In genomic region chr14:99118046-99118721, GRCh38 we compare ENCODE assay signal across 12 cellular contexts.
DNase-seq lines count a peak whose midpoint lies in the region; ATAC-seq and TF ChIP-seq lines count a peak whose summit lies in the region.
"Had no signal": no experiment of that assay in that cellular context is flagged by ENCODE, and none has a peak within 500 bp of the region (broad histone marks: within the 10 kb centered on the region; RNA-seq: fewer than 3 reads in every experiment).

No MANE protein-coding gene starts in this region.

- H3K9ac ChIP-seq in HUES6 (ENCODE audit: low read length): no peak overlapping the region

- no peak for TF ChIP-seq CTCF in astrocyte of the cerebellum (IDR thresholded peaks at IDR 0.05; ENCODE audit: low read depth, low read length, missing control alignments)

- CTCF ChIA-PET in CD8-positive, alpha-beta memory T cell (lab: Charles Lee): no interaction called here

- DNase-seq in CD8-positive, alpha-beta memory T cell: peak in 1 of 5 donors; percentile 6
- DNase-seq in astrocyte of the cerebellum (ENCODE audit: low read depth): no peak
- peak; percentile 86 for DNase-seq in mesenteric fat pad (ENCODE audit: low spot score)
- DNase-seq in kidney glomerular epithelial cell (lab: John Stamatoyannopoulos, UW): no peak
- no peak for DNase-seq in MG63
- DNase-seq in NCI-H2196 (lab: John Stamatoyannopoulos, UW; ENCODE audit: unreplicated experiment): no peak
- DNase-seq: effector CD8-positive, alpha-beta T cell; NCI-H226 had no signal

- peaks cover 12 to 17% of the 10 kb centered on the region in 2 donors for H3K27me3 Mint-ChIP-seq in CD8-positive, alpha-beta memory T cell

- H3K4me1 Mint-ChIP-seq in CD8-positive, alpha-beta memory T cell: peaks cover 6 to 9% (median 9%) of the 10 kb centered on the region in 3 donors

- ATAC-seq in GM21786 (IDR thresholded peaks at IDR 0.05; ENCODE audit: unreplicated experiment): no peak

- peaks cover 6% of the 10 kb centered on the region for H3K4me1 ChIP-seq in CD8-positive, alpha-beta memory T cell (ENCODE audit: insufficient read depth, low read length)
- peaks cover 8% of the 10 kb centered on the region; the same call in 1 of the 2 replicates for H3K4me1 ChIP-seq in HUES6 (ENCODE audit: control insufficient read depth, insufficient read depth, low read length)
- H3K4me1 ChIP-seq: HAP-1 had no signal

- no peaks in the 10 kb centered on the region for H3K27me3 ChIP-seq in CD8-positive, alpha-beta memory T cell (ENCODE audit: insufficient read depth, low read length, poor library complexity, severe bottlenecking)
- H3K27me3 ChIP-seq in HUES6 (ENCODE audit: control insufficient read depth, insufficient read depth, low read length): peaks cover 27% of the 10 kb centered on the region
- no peaks in the 10 kb centered on the region for H3K27me3 ChIP-seq in MG63

- peak overlapping the region in 1 of 8 donors; percentile 10 for H3K27ac Mint-ChIP-seq in CD8-positive, alpha-beta memory T cell

- H3K9me3 Mint-ChIP-seq in CD8-positive, alpha-beta memory T cell: peaks cover 0 to 21% (median 11%) of the 10 kb centered on the region in 5 donors

- peak overlapping the region in 3 of 7 donors; percentile 12 to 50 (median 19) for H3K4me3 Mint-ChIP-seq in CD8-positive, alpha-beta memory T cell

- no peaks in the 10 kb centered on the region for H3K36me3 ChIP-seq in CD8-positive, alpha-beta memory T cell (ENCODE audit: insufficient read depth, low read length)
- no peaks in the 10 kb centered on the region for H3K36me3 ChIP-seq in HUES6 (ENCODE audit: control insufficient read depth, insufficient read depth, low read length)
- no peaks in the 10 kb centered on the region for H3K36me3 ChIP-seq in MG63
- H3K36me3 ChIP-seq: HAP-1 had no signal

- peaks cover 0 to 23% (median 4%) of the 10 kb centered on the region in 3 donors for H3K36me3 Mint-ChIP-seq in CD8-positive, alpha-beta memory T cell

- POLR2A ChIA-PET in CD8-positive, alpha-beta memory T cell (lab: Charles Lee): no interaction called here

- in situ Hi-C loops in astrocyte of the cerebellum (cut with HindIII; ENCODE audit: low sequenced_read_pairs): no loop called here

- no peak overlapping the region for H3K27ac ChIP-seq in CD8-positive, alpha-beta memory T cell (ENCODE audit: low read depth, low read length)
- H3K27ac ChIP-seq in HUES6 (ENCODE audit: low read depth, low read length): no peak overlapping the region
- H3K27ac ChIP-seq: skin epidermis had no signal

- no peaks in the 10 kb centered on the region for H3K9me3 ChIP-seq in CD8-positive, alpha-beta memory T cell (ENCODE audit: low read length)
- H3K9me3 ChIP-seq in HUES6 (ENCODE audit: control insufficient read depth, insufficient read depth, low read depth, low read length) (no peaks in the 10 kb centered on the region), MG63 (no peaks in the 10 kb centered on the region)
- H3K9me3 ChIP-seq: HAP-1 had no signal

- H3K4me3 ChIP-seq in CD8-positive, alpha-beta memory T cell (ENCODE audit: low read length): peak overlapping the region; percentile 26
- H3K4me3 ChIP-seq in HUES6 (ENCODE audit: low read depth, low read length) (peak overlapping the region; percentile 53), astrocyte of the cerebellum (ENCODE audit: low read depth, low read length) (peak overlapping the region; percentile 14), MG63 (no peak overlapping the region)
- H3K4me3 ChIP-seq: HAP-1, skin epidermis had no signal
